Comparison of ENCODE assay signal across 8 cellular contexts in the genomic region with DNA sequence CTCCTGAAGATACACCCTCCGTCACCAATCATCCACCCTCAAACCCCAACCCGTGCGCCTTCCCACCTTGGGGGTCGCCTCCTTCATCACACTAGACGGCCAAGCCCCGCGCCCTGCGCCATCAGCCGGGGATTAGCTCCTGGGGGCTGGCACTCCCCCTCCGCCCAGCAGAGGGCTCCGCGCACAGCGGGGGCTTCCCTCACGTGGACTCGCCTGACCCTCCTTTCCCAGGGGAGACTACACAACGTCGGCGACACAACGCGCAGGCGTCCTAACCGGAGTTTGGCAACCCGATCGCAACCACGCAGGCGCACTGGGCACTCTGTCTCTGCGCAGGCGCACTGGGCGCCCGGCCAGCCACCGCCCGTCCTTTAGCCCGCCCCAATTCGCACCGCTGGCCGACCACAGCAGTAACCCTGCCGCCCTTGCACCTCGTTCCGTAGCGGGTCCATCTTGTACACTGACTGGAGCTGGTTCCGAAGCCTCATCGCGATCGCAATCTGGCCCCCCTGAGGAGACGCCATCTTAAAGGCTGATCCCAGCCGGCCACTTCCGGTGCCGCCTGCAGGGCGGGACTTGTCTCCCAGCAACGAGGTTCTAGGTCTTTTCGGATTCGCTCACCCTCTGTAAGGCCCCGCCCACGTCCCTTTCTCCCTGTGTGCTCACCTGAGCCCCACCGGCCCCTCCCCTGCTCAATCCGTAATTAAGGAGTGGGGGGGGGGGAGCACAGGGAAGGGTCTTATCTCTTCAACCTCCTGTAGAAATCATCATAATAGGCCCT. TPM values are rescaled to one million over a fixed set of nuclear protein-coding genes. Genes with fewer than 3 reads are reported as not detected.
DNase-seq lines count a peak whose midpoint lies in the region; ATAC-seq and TF ChIP-seq lines count a peak whose summit lies in the region.

A gene (minus strand): TSS at position 551 of the 781 bp plus-strand sequence. CDS start 27 bp downstream, at position 524.

- WGBS in psoas muscle, 3 donors, result 0 to 1% (median 1%) methylated on average over 54 to 56 of the region's 56 CpGs

- peak within 1 kb of the TSS; percentile 100 for H3K27ac Mint-ChIP-seq in T-helper 17 cell

- intact Hi-C loops in left ventricle myocardium superior (cut with micrococcal nuclease), result no loop called here
- intact Hi-C loops in psoas muscle (cut with DNase I), result no loop called here
- intact Hi-C loops in uterus (cut with DNase I; ENCODE audit: low total_unique reads), result no loop called here

- peak within 1 kb of the TSS; percentile 99 for H3K4me3 Mint-ChIP-seq in T-helper 17 cell

- peaks cover 0 to 68% (median 8%) of the 10 kb centered on the region in 3 donors for H3K27me3 ChIP-seq in psoas muscle (ENCODE audit: insufficient read depth in 3 of 3, low read length in 2 of 3)
- no peaks in the 10 kb centered on the region for H3K27me3 ChIP-seq in uterus

- H3K36me3 ChIP-seq in psoas muscle (ENCODE audit: insufficient read depth in 1 of 2, low read depth in 1 of 2) (peaks cover 0 to 22% of the 10 kb centered on the region in 2 donors), uterus (no peaks in the 10 kb centered on the region)

- peak; percentile 98 for DNase-seq in NCI-H1694 treated with DMSO at 0.1 percent for 48 hours (lab: John Stamatoyannopoulos, UW)
- DNase-seq in T-helper 17 cell, result peak; percentile 92 to 97 (median 96)
- DNase-seq in amygdala (lab: John Stamatoyannopoulos, UW), result peak; percentile 61 to 99 (median 94)
- DNase-seq in left ventricle myocardium superior, result peak; percentile 100
- DNase-seq in psoas muscle, result peak; percentile 99 to 100
- DNase-seq in uterus, result peak; percentile 99 to 100

- peak within 1 kb of the TSS; percentile 96 for H3K4me3 ChIP-seq in psoas muscle
- peak within 1 kb of the TSS; percentile 72 to 73 for H3K4me3 ChIP-seq in uterus

- H3K27me3 Mint-ChIP-seq in T-helper 17 cell, result peaks cover 33% of the 10 kb centered on the region

- H3K9me3 ChIP-seq in T-helper 17 cell (ENCODE audit: control insufficient read depth, low read length, poor library complexity, severe bottlenecking) (no peaks in the 10 kb centered on the region), psoas muscle (no peaks in the 10 kb centered on the region), uterus (no peaks in the 10 kb centered on the region)

- H3K27ac ChIP-seq in psoas muscle, result peak within 1 kb of the TSS; percentile 100
- H3K27ac ChIP-seq in uterus, result peak within 1 kb of the TSS; percentile 97 to 99

- TF ChIP-seq CTCF in psoas muscle (IDR thresholded peaks at IDR 0.05) (peak; percentile 31), uterus (IDR thresholded peaks at IDR 0.05) (peak in 2 of 4 experiments; percentile 37 to 39)

- peaks cover 38% of the 10 kb centered on the region for H3K4me1 Mint-ChIP-seq in T-helper 17 cell

- H3K36me3 Mint-ChIP-seq in T-helper 17 cell (ENCODE audit: low read depth), result peaks cover 13% of the 10 kb centered on the region

- TF ChIP-seq POLR2A in GM15510 (IDR thresholded peaks at IDR 0.05; ENCODE audit: borderline replicate concordance, extremely low read depth, insufficient read length) (peak; percentile 78), uterus (IDR thresholded peaks at IDR 0.05) (peak; percentile 7 to 60)

- ATAC-seq in HG02885 (IDR thresholded peaks at IDR 0.05; ENCODE audit: poor library complexity, unreplicated experiment) (peak; percentile 90), T-helper 17 cell (peak; percentile 96), left ventricle myocardium superior (peak; percentile 94), psoas muscle (peak; percentile 98 to 99 (median 98))

- H3K4me1 ChIP-seq in psoas muscle, result peaks cover 13% of the 10 kb centered on the region
- H3K4me1 ChIP-seq in uterus, result peaks cover 0 to 9% of the 10 kb centered on the region in 2 donors

RNA-seq across cellular contexts. Expression of the gene that starts here (rescaled TPM):
- total RNA-seq in T-helper 17 cell (10 to 100 TPM; 28.2 to 31.5 TPM), left ventricle myocardium superior (26.8 TPM), psoas muscle (10 to 100 TPM; 14.3 to 32.0 (median 21.5) TPM), uterus (10 to 100 TPM in 2 of 4 donors, 1 to 10 TPM in 2; 2.9 to 11.3 (median 9.7) TPM)
- 10 to 100 TPM; 25.6 to 60.3 (median 44.9) TPM for polyA plus RNA-seq in psoas muscle

Comparison
In these comparisons a context has a peak if more than half of its experiments do, and no peak if none do; other contexts are left out.
1. Peak in every context shown above with its lines: DNase-seq, ATAC-seq, H3K4me3 ChIP-seq and H3K27ac ChIP-seq.